ENCODE assay signal across 8 cellular contexts in genomic region chr9:91360551-91361293, GRCh38. TPM values are rescaled to one million over a fixed set of nuclear protein-coding genes. Genes with fewer than 3 reads are reported as not detected.
A peak's percentile ranks its signal among the peaks of the same experiment; 100 is the strongest.
DNase-seq lines count a peak whose midpoint lies in the region; TF ChIP-seq lines count a peak whose summit lies in the region.

No MANE protein-coding gene starts in this region.

- peaks cover 3 to 4% of the 10 kb centered on the region in 2 experiments for H3K4me1 ChIP-seq in trophoblast cell (ENCODE audit: control insufficient read depth in 1 of 2, insufficient read depth in 2 of 2, low read length in 2 of 2)

- DNase-seq in activated naive CD4-positive, alpha-beta T cell treated with anti-CD3 and anti-CD28 coated beads for 36 hours, result no peak
- DNase-seq in activated naive CD4-positive, alpha-beta T cell (lab: John Stamatoyannopoulos, UW), result no peak
- DNase-seq in fibroblast of villous mesenchyme (ENCODE audit: low read depth) (no peak), trophoblast cell (no peak), COLO668 (lab: John Stamatoyannopoulos, UW; ENCODE audit: unreplicated experiment) (no peak), NCI-H524 treated with DMSO at 0.1 percent for 48 hours (lab: John Stamatoyannopoulos, UW) (no peak)
- no peak for DNase-seq in stimulated activated naive CD4-positive, alpha-beta T cell (lab: John Stamatoyannopoulos, UW)

- WGBS in trophoblast cell (ENCODE audit: extremely low coverage, insufficient coverage, insufficient read length), result no CpG with 5 or more reads among the region's 10 CpGs

- H3K9ac ChIP-seq in SU-DHL-6 (ENCODE audit: low read length) (peak overlapping the region; percentile 76), trophoblast cell (ENCODE audit: low read length) (no peak overlapping the region)

- H3K27ac ChIP-seq in SU-DHL-6 (ENCODE audit: low read depth, low read length) (no peak overlapping the region), trophoblast cell (ENCODE audit: low read depth, low read length) (peak overlapping the region; percentile 40)

- peak overlapping the region; percentile 97 for H2AFZ ChIP-seq in SU-DHL-6 (ENCODE audit: low read depth, low read length, severe bottlenecking)
- peak overlapping the region; percentile 98 for H2AFZ ChIP-seq in trophoblast cell (ENCODE audit: insufficient read depth, low read length, poor library complexity)

- TF ChIP-seq CTCF in SU-DHL-6 (IDR thresholded peaks at IDR 0.05; ENCODE audit: insufficient read depth, low read length, poor library complexity, severe bottlenecking), result no peak
- TF ChIP-seq CTCF in fibroblast of villous mesenchyme (IDR thresholded peaks at IDR 0.05; ENCODE audit: insufficient read depth, low read depth, low read length), result no peak

- intact Hi-C loops in activated naive CD4-positive, alpha-beta T cell treated with anti-CD3 and anti-CD28 coated beads for 36 hours (cut with micrococcal nuclease), result no loop called here

- H3K4me2 ChIP-seq in SU-DHL-6 (ENCODE audit: low read depth, low read length, poor library complexity, severe bottlenecking) (peak overlapping the region; percentile 94), trophoblast cell (ENCODE audit: low read length) (peak overlapping the region; percentile 97)

- no peak overlapping the region for H4K91ac ChIP-seq in trophoblast cell (ENCODE audit: low read depth, low read length)

- H3K27me3 Mint-ChIP-seq in activated naive CD4-positive, alpha-beta T cell treated with anti-CD3 and anti-CD28 coated beads for 36 hours (ENCODE audit: low read depth), result no peaks in the 10 kb centered on the region

- H3K4me3 ChIP-seq in SU-DHL-6 (ENCODE audit: insufficient read depth, low read length, poor library complexity, severe bottlenecking), result peak overlapping the region; percentile 82
- peak overlapping the region; percentile 95 for H3K4me3 ChIP-seq in fibroblast of villous mesenchyme (ENCODE audit: low read depth, low read length)
- peak overlapping the region; percentile 99 for H3K4me3 ChIP-seq in trophoblast cell (ENCODE audit: low read depth, low read length)

- H3K36me3 Mint-ChIP-seq in activated naive CD4-positive, alpha-beta T cell treated with anti-CD3 and anti-CD28 coated beads for 36 hours (ENCODE audit: low read depth), result peaks cover 11% of the 10 kb centered on the region

- no peaks in the 10 kb centered on the region for H3K9me2 ChIP-seq in SU-DHL-6 (replicated peaks; ENCODE audit: insufficient read depth, low read length)

- peaks cover 46% of the 10 kb centered on the region for H3K4me1 Mint-ChIP-seq in activated naive CD4-positive, alpha-beta T cell treated with anti-CD3 and anti-CD28 coated beads for 36 hours (ENCODE audit: low read depth)

- no peak overlapping the region for H2AK5ac ChIP-seq in trophoblast cell (ENCODE audit: low read length)

- no peak overlapping the region for H4K8ac ChIP-seq in trophoblast cell (ENCODE audit: low read depth, low read length)

- H3K36me3 ChIP-seq in SU-DHL-6 (ENCODE audit: low read length) (no peaks in the 10 kb centered on the region), trophoblast cell (ENCODE audit: control insufficient read depth in 1 of 2, insufficient read depth in 2 of 2, low read length in 2 of 2) (no peaks in the 10 kb centered on the region)

- H3K79me2 ChIP-seq in SU-DHL-6 (ENCODE audit: insufficient read depth, low read length), result no peaks in the 10 kb centered on the region; the same call in 1 of the 2 replicates
- H3K79me2 ChIP-seq in trophoblast cell (ENCODE audit: control insufficient read depth, insufficient read depth, low read length, poor library complexity), result peaks cover 4% of the 10 kb centered on the region

- H3K4me3 Mint-ChIP-seq in activated naive CD4-positive, alpha-beta T cell treated with anti-CD3 and anti-CD28 coated beads for 36 hours, result peak overlapping the region; percentile 91

- H3K9me3 ChIP-seq in SU-DHL-6 (ENCODE audit: insufficient read depth, low read length), result no peaks in the 10 kb centered on the region; the same call in 1 of the 2 replicates
- peaks cover 4% of the 10 kb centered on the region for H3K9me3 ChIP-seq in trophoblast cell (ENCODE audit: insufficient read depth, low read depth, low read length)

- H3K18ac ChIP-seq in trophoblast cell (ENCODE audit: low read length), result no peak overlapping the region

- no peak overlapping the region for H3K23ac ChIP-seq in trophoblast cell (ENCODE audit: low read length)

- no peaks in the 10 kb centered on the region for H3F3A ChIP-seq in SU-DHL-6 (ENCODE audit: insufficient read depth)

- H3K4ac ChIP-seq in trophoblast cell (ENCODE audit: low read depth, low read length), result no peak overlapping the region

- H2BK12ac ChIP-seq in trophoblast cell (ENCODE audit: low read length), result no peak overlapping the region

- H3K27me3 ChIP-seq in SU-DHL-6 (ENCODE audit: low read length) (no peaks in the 10 kb centered on the region), trophoblast cell (ENCODE audit: insufficient read depth, low read length) (no peaks in the 10 kb centered on the region)

- no peak overlapping the region for H3K14ac ChIP-seq in trophoblast cell (ENCODE audit: low read length)

- H4K12ac ChIP-seq in trophoblast cell (ENCODE audit: low read depth, low read length), result no peak overlapping the region

- H3K9me3 Mint-ChIP-seq in activated naive CD4-positive, alpha-beta T cell treated with anti-CD3 and anti-CD28 coated beads for 36 hours, result peaks cover 2% of the 10 kb centered on the region

- no peak overlapping the region for H2BK5ac ChIP-seq in trophoblast cell (ENCODE audit: low read depth, low read length, poor library complexity)

- H4K20me1 ChIP-seq in SU-DHL-6 (ENCODE audit: low read depth, low read length), result no peaks in the 10 kb centered on the region

- H2BK120ac ChIP-seq in trophoblast cell (ENCODE audit: insufficient read depth, low read length, poor library complexity), result no peak overlapping the region

- H3K79me1 ChIP-seq in trophoblast cell (ENCODE audit: low read length), result peaks cover 6% of the 10 kb centered on the region

- CTCF ChIA-PET in activated naive CD4-positive, alpha-beta T cell treated with anti-CD3 and anti-CD28 coated beads for 36 hours (lab: Charles Lee), result interaction anchor here (0.6 to 2.3 kb wide), 10 partner anchors 12 to 326 kb away, joined by 3 to 8 read pairs (median 4); no protein-coding TSS in a partner anchor

- H3K27ac Mint-ChIP-seq in activated naive CD4-positive, alpha-beta T cell treated with anti-CD3 and anti-CD28 coated beads for 36 hours, result peak overlapping the region; percentile 75

RNA-seq across cellular contexts. Expression of gene AUH, which starts 1.0 kb away (rescaled TPM):
- total RNA-seq in activated naive CD4-positive, alpha-beta T cell treated with anti-CD3 and anti-CD28 coated beads for 36 hours, result 10 to 100 TPM; 13.4 to 14.4 TPM
- total RNA-seq in fibroblast of villous mesenchyme, result 13.2 and 13.4 TPM in 2 replicates
- 12.1 and 12.3 TPM in 2 replicates for polyA plus RNA-seq in trophoblast cell (2013)
